Comparison of ENCODE assay signal across 9 cellular contexts in the genomic region with DNA sequence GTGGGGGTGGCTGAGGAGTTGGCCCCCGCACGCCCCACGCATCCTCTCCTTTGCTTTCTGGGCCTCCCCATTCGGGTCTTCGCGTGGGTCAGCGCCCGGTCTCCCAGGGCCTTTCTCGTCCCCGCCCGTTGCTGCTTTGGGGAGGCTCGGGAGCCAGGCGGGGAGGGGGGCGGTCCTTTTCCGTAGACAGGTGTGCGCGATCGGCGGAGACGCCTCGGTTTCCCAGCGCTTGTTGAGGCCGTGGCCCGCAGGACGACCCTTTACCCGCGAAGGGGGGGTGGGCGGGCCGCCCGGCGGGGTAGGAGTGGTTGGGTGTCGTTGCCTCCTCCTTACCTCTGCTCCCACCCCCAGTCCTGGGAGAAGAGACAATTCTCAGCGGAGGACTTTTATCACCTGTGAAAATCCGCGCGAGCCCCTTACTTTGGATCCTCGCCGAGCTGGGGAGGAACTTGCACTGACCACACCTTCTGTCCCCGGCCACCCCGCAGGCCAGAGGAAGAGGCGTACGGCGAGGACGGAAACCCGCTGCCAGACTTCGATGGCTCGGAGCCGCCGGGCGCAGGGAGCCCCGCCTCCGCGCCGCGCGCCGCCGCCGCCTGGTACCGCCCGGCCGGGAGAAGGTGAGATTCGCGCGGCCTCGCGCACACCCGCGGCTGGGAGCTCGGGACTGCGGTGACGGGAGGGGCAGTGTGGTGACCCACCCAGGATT. TPM values are rescaled to one million over a fixed set of nuclear protein-coding genes. Genes with fewer than 3 reads are reported as not detected.
DNase-seq lines count a peak whose midpoint lies in the region; TF ChIP-seq lines count a peak whose summit lies in the region.
"Had no signal": no experiment of that assay in that cellular context is flagged by ENCODE, and none has a peak within 500 bp of the region (broad histone marks: within the 10 kb centered on the region; RNA-seq: fewer than 3 reads in every experiment).

No MANE protein-coding gene starts in this region.

- TF ChIP-seq POLR2A in spleen (IDR thresholded peaks at IDR 0.05) = no peak

- H3K27ac Mint-ChIP-seq in activated CD4-positive, alpha-beta memory T cell treated with anti-CD3 and anti-CD28 coated beads, Interleukin-2, amount 10 ng/mL, durations not matched to agents 7 days and 5 days = no peak overlapping the region
- H3K27ac Mint-ChIP-seq: CD4-positive, CD25-positive, alpha-beta regulatory T cell had no signal

- intact Hi-C loops in spleen (cut with DNase I; ENCODE audit: low total_unique reads) = no loop called here

- peaks cover 0 to 3% (median 0%) of the 10 kb centered on the region in 8 donors for H3K9me3 ChIP-seq in spleen

- peaks cover 14% of the 10 kb centered on the region for H3K36me3 Mint-ChIP-seq in activated CD4-positive, alpha-beta memory T cell treated with anti-CD3 and anti-CD28 coated beads, Interleukin-2, amount 10 ng/mL, durations not matched to agents 7 days and 5 days (ENCODE audit: low read depth)
- H3K36me3 Mint-ChIP-seq: CD4-positive, CD25-positive, alpha-beta regulatory T cell had no signal

- CTCF ChIA-PET in activated CD4-positive, alpha-beta memory T cell treated with anti-CD3 and anti-CD28 coated beads, Interleukin-2, amount 10 ng/mL, durations not matched to agents 7 days and 5 days (lab: Charles Lee) = no interaction called here
- CTCF ChIA-PET in GM10248 (lab: Yijun Ruan, JAX) = no interaction called here

- H3K36me3 ChIP-seq in spleen (no peaks in the 10 kb centered on the region), brain microvascular endothelial cell (replicated peaks) (no peaks in the 10 kb centered on the region)

- H3K27me3 Mint-ChIP-seq in activated CD4-positive, alpha-beta memory T cell treated with anti-CD3 and anti-CD28 coated beads, Interleukin-2, amount 10 ng/mL, durations not matched to agents 7 days and 5 days = peaks cover 80% of the 10 kb centered on the region

- peaks cover 23 to 100% (median 93%) of the 10 kb centered on the region in 7 donors for H3K27me3 ChIP-seq in spleen (replicated peaks in 1 of 7)
- peaks cover 76% of the 10 kb centered on the region for H3K27me3 ChIP-seq in brain microvascular endothelial cell (replicated peaks)

- DNase-seq in activated CD4-positive, alpha-beta T cell treated with anti-CD3 and anti-CD28 coated beads for 48 hours = peak; percentile 18
- DNase-seq in activated CD4-positive, alpha-beta T cell treated with anti-CD3 and anti-CD28 coated beads for 1 hour = no peak
- peak; percentile 18 for DNase-seq in activated CD4-positive, alpha-beta memory T cell treated with anti-CD3 and anti-CD28 coated beads, Interleukin-2, amount 10 ng/mL, durations not matched to agents 7 days and 5 days
- DNase-seq in spleen = no peak
- DNase-seq in GM10248 (ENCODE audit: extremely low spot score) = no peak
- no peak for DNase-seq in brain microvascular endothelial cell
- no peak for DNase-seq in dedifferentiated amniotic fluid mesenchymal stem cell (ENCODE audit: extremely low spot score)
- DNase-seq: CD4-positive, CD25-positive, alpha-beta regulatory T cell had no signal

- H3K4me1 Mint-ChIP-seq in activated CD4-positive, alpha-beta memory T cell treated with anti-CD3 and anti-CD28 coated beads, Interleukin-2, amount 10 ng/mL, durations not matched to agents 7 days and 5 days = peaks cover 20% of the 10 kb centered on the region

- peak overlapping the region; percentile 52 for H3K4me3 Mint-ChIP-seq in activated CD4-positive, alpha-beta memory T cell treated with anti-CD3 and anti-CD28 coated beads, Interleukin-2, amount 10 ng/mL, durations not matched to agents 7 days and 5 days

- in situ Hi-C loops in brain microvascular endothelial cell (cut with HindIII; ENCODE audit: low pct_ligation_motif_present, low sequenced_read_pairs) = no loop called here

- H3K4me1 ChIP-seq in spleen = peaks cover 21 to 53% (median 38%) of the 10 kb centered on the region in 6 donors

- peak overlapping the region; percentile 33 for H3K4me3 ChIP-seq in iPS-11a (ENCODE audit: low read depth, low read length)
- H3K4me3 ChIP-seq in spleen = peak overlapping the region; percentile 20 to 69 (median 46)
- H3K4me3 ChIP-seq in brain microvascular endothelial cell (ENCODE audit: low read depth, low read length) = no peak overlapping the region

- TF ChIP-seq CTCF in spleen (IDR thresholded peaks at IDR 0.05 in 8 of 11, conservative IDR thresholded peaks at IDR 0.05 in 3 of 11) (no peak), GM10248 (IDR thresholded peaks at IDR 0.05; ENCODE audit: control extremely low read depth, extremely low read depth, low read depth, missing control alignments) (no peak), brain microvascular endothelial cell (IDR thresholded peaks at IDR 0.05; ENCODE audit: low read depth, low read length, missing control alignments) (no peak)

- POLR2A ChIA-PET in activated CD4-positive, alpha-beta memory T cell treated with anti-CD3 and anti-CD28 coated beads, Interleukin-2, amount 10 ng/mL, durations not matched to agents 7 days and 5 days (lab: Charles Lee) = no interaction called here
- POLR2A ChIA-PET in GM10248 (lab: Yijun Ruan, JAX) = no interaction called here

- WGBS in spleen, 5 donors = 2 to 9% (median 3%) methylated on average over 37 to 72 of the region's 72 CpGs

- peaks cover 3% of the 10 kb centered on the region for H3K9me3 Mint-ChIP-seq in activated CD4-positive, alpha-beta memory T cell treated with anti-CD3 and anti-CD28 coated beads, Interleukin-2, amount 10 ng/mL, durations not matched to agents 7 days and 5 days

- no peak overlapping the region for H3K27ac ChIP-seq in spleen
- H3K27ac ChIP-seq in brain microvascular endothelial cell = no peak overlapping the region

RNA-seq across cellular contexts. Expression of a gene that starts 2.7 kb away (rescaled TPM):
- not detected for total RNA-seq in activated CD4-positive, alpha-beta memory T cell treated with anti-CD3 and anti-CD28 coated beads, Interleukin-2, amount 10 ng/mL, durations not matched to agents 7 days and 5 days
- total RNA-seq in spleen = under 1 TPM in 3 of 7 donors, not detected in 4; 0.34 to 0.82 (median 0.51) TPM
- under 1 TPM in 2 of 3 donors, not detected in 1; 0.02 to 0.19 TPM for polyA plus RNA-seq in spleen
- total RNA-seq: CD4-positive, CD25-positive, alpha-beta regulatory T cell had no signal
- polyA plus RNA-seq: CD4-positive, CD25-positive, alpha-beta regulatory T cell had no signal

Comparison
In these comparisons a context has a peak if more than half of its experiments do, and no peak if none do; other contexts are left out.
1. DNase-seq: peak in activated CD4-positive, alpha-beta T cell treated with anti-CD3 and anti-CD28 coated beads for 48 hours (single experiment) and activated CD4-positive, alpha-beta memory T cell treated with anti-CD3 and anti-CD28 coated beads, Interleukin-2, amount 10 ng/mL, durations not matched to agents 7 days and 5 days (single experiment); none in activated CD4-positive, alpha-beta T cell treated with anti-CD3 and anti-CD28 coated beads for 1 hour (single experiment), spleen (single experiment), GM10248 (single experiment), brain microvascular endothelial cell (single experiment) and dedifferentiated amniotic fluid mesenchymal stem cell (single experiment).